Comparison of ENCODE assay signal across 1 cellular context in the genomic region with DNA sequence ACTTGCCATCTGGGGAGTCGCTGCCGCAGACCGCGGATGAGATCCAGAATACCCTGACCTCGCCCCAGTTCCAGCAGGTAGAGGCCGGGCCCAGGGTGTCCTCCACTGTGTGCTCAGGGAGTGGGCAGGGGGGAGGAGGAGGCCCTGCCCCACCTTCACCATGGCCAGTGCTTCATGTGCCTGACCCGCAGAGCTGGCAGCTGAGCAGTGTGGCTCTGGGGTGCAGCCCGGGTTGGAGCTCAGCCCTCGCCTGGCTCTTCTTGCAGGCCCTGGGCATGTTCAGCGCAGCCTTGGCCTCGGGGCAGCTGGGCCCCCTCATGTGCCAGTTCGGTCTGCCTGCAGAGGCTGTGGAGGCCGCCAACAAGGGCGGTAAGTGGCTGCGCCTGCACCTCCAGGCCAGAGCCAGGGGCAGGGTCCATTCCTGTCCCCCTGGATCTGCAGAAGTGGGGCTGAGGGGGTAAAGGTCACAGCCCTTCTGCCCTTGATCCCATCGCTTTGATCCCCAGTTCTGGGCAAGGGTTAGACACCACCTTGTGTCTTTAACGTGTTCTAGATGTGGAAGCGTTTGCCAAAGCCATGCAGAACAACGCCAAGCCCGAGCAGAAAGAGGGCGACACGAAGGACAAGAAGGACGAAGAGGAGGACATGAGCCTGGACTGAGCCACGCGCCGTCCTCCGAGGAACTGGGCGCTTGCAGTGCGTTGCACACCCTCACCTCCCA.
TF ChIP-seq lines count a peak whose summit lies in the region.

No MANE protein-coding gene starts in this region.

TF ChIP-seq in WTC11, 78 proteins besides CTCF, POLR2A, EP300 and RAD21 (continued from another document):
- TF ChIP-seq, protein P1, sequence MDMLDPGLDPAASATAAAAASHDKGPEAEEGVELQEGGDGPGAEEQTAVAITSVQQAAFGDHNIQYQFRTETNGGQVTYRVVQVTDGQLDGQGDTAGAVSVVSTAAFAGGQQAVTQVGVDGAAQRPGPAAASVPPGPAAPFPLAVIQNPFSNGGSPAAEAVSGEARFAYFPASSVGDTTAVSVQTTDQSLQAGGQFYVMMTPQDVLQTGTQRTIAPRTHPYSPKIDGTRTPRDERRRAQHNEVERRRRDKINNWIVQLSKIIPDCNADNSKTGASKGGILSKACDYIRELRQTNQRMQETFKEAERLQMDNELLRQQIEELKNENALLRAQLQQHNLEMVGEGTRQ (CRISPR knock-in tag; IDR thresholded peaks at IDR 0.05) = no peak
